ENCODE assay signal across 15 cellular contexts in the genomic region with DNA sequence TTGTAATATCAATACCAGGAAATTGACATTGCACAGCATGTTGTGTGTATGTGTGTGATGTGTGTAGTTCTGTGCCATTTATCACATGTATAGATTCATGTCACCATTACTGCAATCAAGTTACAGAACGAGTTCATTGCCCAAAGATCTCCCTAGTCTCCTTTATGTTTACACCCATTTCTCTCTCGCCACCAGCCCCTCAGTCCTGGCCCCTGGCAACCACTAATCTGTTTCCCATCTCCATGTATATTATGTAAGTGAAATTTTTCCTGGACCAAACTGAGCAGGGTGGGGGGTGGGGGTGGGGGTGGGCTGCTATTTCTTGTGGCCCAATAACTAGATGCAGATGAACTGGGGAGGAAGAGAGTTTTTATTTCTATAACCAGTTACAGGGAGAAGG. TPM values are rescaled to one million over a fixed set of nuclear protein-coding genes. Genes with fewer than 3 reads are reported as not detected.
DNase-seq lines count a peak whose midpoint lies in the region; ATAC-seq and TF ChIP-seq lines count a peak whose summit lies in the region.
"Had no signal": no experiment of that assay in that cellular context is flagged by ENCODE, and none has a peak within 500 bp of the region (broad histone marks: within the 10 kb centered on the region; RNA-seq: fewer than 3 reads in every experiment).

No MANE protein-coding gene starts in this region.

- no peak for ATAC-seq in T-cell (replicated peaks in 1 of 4)
- ATAC-seq: CD8-positive, alpha-beta T cell; GM12878 had no signal

- no peak overlapping the region for H3K9ac ChIP-seq in endodermal cell (ENCODE audit: extremely low read depth, low read length, poor library complexity, severe bottlenecking)

- POLR2A ChIA-PET in CD4-positive, alpha-beta memory T cell (lab: Charles Lee; ENCODE audit: partially characterized antibody), result no interaction called here
- POLR2A ChIA-PET in T-cell (lab: Charles Lee), result no interaction called here

- H3K27ac Mint-ChIP-seq in endodermal cell, result no peak overlapping the region
- no peak overlapping the region for H3K27ac Mint-ChIP-seq in CD4-positive, alpha-beta memory T cell
- H3K27ac Mint-ChIP-seq in T-cell, result no peak overlapping the region
- H3K27ac Mint-ChIP-seq: CD8-positive, alpha-beta T cell had no signal

- DNase-seq in ascending aorta (ENCODE audit: low spot score in 2 of 2) (peak in 1 of 2 donors; percentile 45), endodermal cell (peak; percentile 15), mesenteric fat pad (ENCODE audit: low spot score) (peak; percentile 26), T-cell (no peak), NCI-H69 (lab: John Stamatoyannopoulos, UW) (no peak)
- DNase-seq in CD4-positive, alpha-beta memory T cell, result no peak
- DNase-seq: C1 segment of cervical spinal cord; Caco-2; CD8-positive, alpha-beta T cell; DMS153; DND-41; GDM1; GOT3; HCEC 1CT had no signal

- intact Hi-C loops in ascending aorta (cut with DNase I), result loop anchor here (1.0 to 10.0 kb wide), 3 partner anchors 21 to 1255 kb away; a partner anchor contains a TSS
- intact Hi-C loops in CD4-positive, alpha-beta memory T cell (cut with micrococcal nuclease), result loop anchor here (10.0 kb wide), 1 partner anchor 55 kb away; no protein-coding TSS in a partner anchor

- TF ChIP-seq CTCF in ascending aorta (IDR thresholded peaks at IDR 0.05) (no peak), endodermal cell (conservative IDR thresholded peaks at IDR 0.05) (no peak)

- H3K36me3 Mint-ChIP-seq in endodermal cell (ENCODE audit: low read depth) (no peaks in the 10 kb centered on the region), T-cell (no peaks in the 10 kb centered on the region)
- no peaks in the 10 kb centered on the region for H3K36me3 Mint-ChIP-seq in CD4-positive, alpha-beta memory T cell
- H3K36me3 Mint-ChIP-seq: CD8-positive, alpha-beta T cell had no signal

- peaks cover 23% of the 10 kb centered on the region for H3K9me3 Mint-ChIP-seq in endodermal cell
- no peaks in the 10 kb centered on the region for H3K9me3 Mint-ChIP-seq in CD4-positive, alpha-beta memory T cell
- H3K9me3 Mint-ChIP-seq in T-cell, result no peaks in the 10 kb centered on the region
- H3K9me3 Mint-ChIP-seq: CD8-positive, alpha-beta T cell had no signal

- H3K27ac ChIP-seq in ascending aorta (peak overlapping the region; percentile 49 to 53), endodermal cell (ENCODE audit: low read depth, low read length) (no peak overlapping the region)
- H3K27ac ChIP-seq in CD4-positive, alpha-beta memory T cell (ENCODE audit: low read depth, low read length), result no peak overlapping the region

- H3K4me1 Mint-ChIP-seq in endodermal cell (peaks cover 4% of the 10 kb centered on the region), T-cell (no peaks in the 10 kb centered on the region)
- H3K4me1 Mint-ChIP-seq in CD4-positive, alpha-beta memory T cell, result no peaks in the 10 kb centered on the region

- H3K9me3 ChIP-seq in ascending aorta (no peaks in the 10 kb centered on the region), endodermal cell (ENCODE audit: control insufficient read depth, low read length) (peaks cover 39% of the 10 kb centered on the region)
- H3K9me3 ChIP-seq in CD4-positive, alpha-beta memory T cell (ENCODE audit: control insufficient read depth in 1 of 2, low read length in 2 of 2), result no peaks in the 10 kb centered on the region

- no peak overlapping the region for H3K4me3 ChIP-seq in ascending aorta
- no peak overlapping the region for H3K4me3 ChIP-seq in endodermal cell (ENCODE audit: low read length)
- H3K4me3 ChIP-seq in CD4-positive, alpha-beta memory T cell (ENCODE audit: low read length in 2 of 2), result no peak overlapping the region
- H3K4me3 ChIP-seq: GM12878 had no signal

- H3K4me3 Mint-ChIP-seq in endodermal cell (no peak overlapping the region), T-cell (no peak overlapping the region)
- no peak overlapping the region for H3K4me3 Mint-ChIP-seq in CD4-positive, alpha-beta memory T cell
- H3K4me3 Mint-ChIP-seq: CD8-positive, alpha-beta T cell had no signal

- no peaks in the 10 kb centered on the region for H3K27me3 ChIP-seq in ascending aorta
- no peaks in the 10 kb centered on the region for H3K27me3 ChIP-seq in endodermal cell (ENCODE audit: control insufficient read depth, insufficient read depth, low read length, poor library complexity, severe bottlenecking)
- H3K27me3 ChIP-seq in CD4-positive, alpha-beta memory T cell (ENCODE audit: insufficient read depth, low read length), result no peaks in the 10 kb centered on the region

- 97% methylated on average over 2 of the region's 2 CpGs; no CpG with 5 or more reads in 1 of the 2 experiments for WGBS in endodermal cell (ENCODE audit: insufficient coverage in 1 of 2, insufficient read length in 1 of 2), 2 experiments

- CTCF ChIA-PET in CD4-positive, alpha-beta memory T cell (lab: Charles Lee; ENCODE audit: partially characterized antibody), result no interaction called here
- CTCF ChIA-PET in T-cell (lab: Charles Lee), result no interaction called here

- H3K36me3 ChIP-seq in ascending aorta (no peaks in the 10 kb centered on the region), endodermal cell (ENCODE audit: control insufficient read depth, insufficient read depth, low read length) (no peaks in the 10 kb centered on the region)
- no peaks in the 10 kb centered on the region for H3K36me3 ChIP-seq in CD4-positive, alpha-beta memory T cell (ENCODE audit: insufficient read depth, low read length)

- no peaks in the 10 kb centered on the region for H3K27me3 Mint-ChIP-seq in endodermal cell (ENCODE audit: insufficient read depth)
- peaks cover 0 to 2% of the 10 kb centered on the region in 2 donors for H3K27me3 Mint-ChIP-seq in CD4-positive, alpha-beta memory T cell
- H3K27me3 Mint-ChIP-seq in T-cell, result peaks cover 10 to 11% of the 10 kb centered on the region in 2 donors

- H3K4me1 ChIP-seq in ascending aorta (no peaks in the 10 kb centered on the region), endodermal cell (ENCODE audit: control insufficient read depth, insufficient read depth, low read length) (no peaks in the 10 kb centered on the region)
- H3K4me1 ChIP-seq in CD4-positive, alpha-beta memory T cell (ENCODE audit: insufficient read depth, low read length), result no peaks in the 10 kb centered on the region
- H3K4me1 ChIP-seq: Caco-2 had no signal

RNA-seq across cellular contexts. Expression of a gene that starts 11.5 kb away (rescaled TPM):
- 59.3 TPM for total RNA-seq in ascending aorta
- total RNA-seq in endodermal cell, result 10 to 100 TPM; 53.6 to 95.2 TPM
- polyA plus RNA-seq in endodermal cell (2013, experiment 1 of 2), result 21.5 TPM
- 27.6 TPM for polyA plus RNA-seq in endodermal cell (2013, experiment 2 of 2)
- total RNA-seq in mesenteric fat pad, result 13.9 TPM
- total RNA-seq in CD4-positive, alpha-beta memory T cell, result not detected
- polyA plus RNA-seq in CD4-positive, alpha-beta memory T cell, result not detected
- total RNA-seq in T-cell, result under 1 TPM; 0.07 to 0.23 (median 0.12) TPM

Comparison
In these comparisons a context has a peak if more than half of its experiments do, and no peak if none do; other contexts are left out.
1. DNase-seq: peak in endodermal cell (single experiment) and mesenteric fat pad (single experiment); none in CD4-positive, alpha-beta memory T cell (0 of 5), T-cell (0 of 34) and NCI-H69 (single experiment).
2. H3K27ac ChIP-seq: peak in ascending aorta (2 of 2); none in endodermal cell (single experiment) and CD4-positive, alpha-beta memory T cell (single experiment).
3. RNA of a gene that starts 11.5 kb away (total RNA-seq): 53.6 to 95.2 TPM in endodermal cell, 59.3 TPM in ascending aorta (single experiment) and 13.9 TPM in mesenteric fat pad (single experiment); 0.07 to 0.23 TPM in T-cell and not detected in CD4-positive, alpha-beta memory T cell; every median in the first group is over 10 times any median in the second.